1 cellular context compared by ENCODE assay signal in the genomic region with DNA sequence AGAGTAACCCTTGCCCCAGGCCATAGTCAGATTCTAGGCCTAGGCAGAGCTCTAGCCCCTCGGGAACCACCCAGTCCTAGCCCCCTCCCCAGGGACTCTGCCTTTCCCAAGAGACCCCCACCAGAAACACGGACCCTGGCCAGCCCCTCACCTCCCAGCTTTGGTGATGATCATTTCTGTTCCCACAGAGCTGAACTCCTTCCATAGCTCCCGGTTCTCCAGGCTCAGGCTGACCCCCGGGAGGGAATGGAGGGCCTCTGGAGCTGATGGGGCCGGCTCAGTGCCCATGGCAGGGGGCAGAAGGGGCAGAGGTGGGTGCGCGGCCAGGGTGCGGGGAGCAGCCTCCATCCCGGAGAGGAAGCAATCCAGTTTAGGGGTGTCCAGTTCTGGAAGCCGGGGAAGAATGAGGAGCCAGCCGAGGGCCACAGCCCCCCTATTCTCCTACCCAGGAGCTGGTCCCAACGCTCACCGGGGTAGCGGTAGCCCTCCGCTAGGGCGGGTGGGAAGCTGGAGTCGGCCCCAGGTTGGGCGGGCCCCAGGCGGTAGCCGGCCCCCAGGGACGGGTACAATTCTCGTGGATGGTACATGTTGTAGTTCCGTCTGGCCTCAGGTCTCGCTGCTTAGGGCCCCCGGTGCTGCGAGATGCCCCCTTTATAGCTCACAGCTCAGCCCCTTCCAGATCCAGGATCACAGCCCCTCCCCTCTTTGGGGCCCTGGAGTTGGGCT.
TF ChIP-seq lines count a peak whose summit lies in the region.

No MANE protein-coding gene starts in this region.

TF ChIP-seq in HepG2, 621 proteins besides CTCF, POLR2A, EP300 and RAD21 (continues in another document):
- TF ChIP-seq, protein P1, sequence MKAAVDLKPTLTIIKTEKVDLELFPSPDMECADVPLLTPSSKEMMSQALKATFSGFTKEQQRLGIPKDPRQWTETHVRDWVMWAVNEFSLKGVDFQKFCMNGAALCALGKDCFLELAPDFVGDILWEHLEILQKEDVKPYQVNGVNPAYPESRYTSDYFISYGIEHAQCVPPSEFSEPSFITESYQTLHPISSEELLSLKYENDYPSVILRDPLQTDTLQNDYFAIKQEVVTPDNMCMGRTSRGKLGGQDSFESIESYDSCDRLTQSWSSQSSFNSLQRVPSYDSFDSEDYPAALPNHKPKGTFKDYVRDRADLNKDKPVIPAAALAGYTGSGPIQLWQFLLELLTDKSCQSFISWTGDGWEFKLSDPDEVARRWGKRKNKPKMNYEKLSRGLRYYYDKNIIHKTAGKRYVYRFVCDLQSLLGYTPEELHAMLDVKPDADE (CRISPR knock-in tag; IDR thresholded peaks at IDR 0.05): no peak
- no peak for TF ChIP-seq GTF3A (CRISPR knock-in tag; conservative IDR thresholded peaks at IDR 0.05)
- TF ChIP-seq ZKSCAN1 (IDR thresholded peaks at IDR 0.05; ENCODE audit: low read length): no peak
- 0 out of 2 replicates have a peak, but pooled peaks have one; percentile 8 for TF ChIP-seq DPF2 (CRISPR knock-in tag; IDR thresholded peaks at IDR 0.05; ENCODE audit: borderline replicate concordance, low read depth)
- 0 out of 2 replicates have a peak, but pooled peaks have one; percentile 48 for TF ChIP-seq ZNF670 (CRISPR knock-in tag; IDR thresholded peaks at IDR 0.05; ENCODE audit: borderline replicate concordance)
- TF ChIP-seq, protein P2, sequence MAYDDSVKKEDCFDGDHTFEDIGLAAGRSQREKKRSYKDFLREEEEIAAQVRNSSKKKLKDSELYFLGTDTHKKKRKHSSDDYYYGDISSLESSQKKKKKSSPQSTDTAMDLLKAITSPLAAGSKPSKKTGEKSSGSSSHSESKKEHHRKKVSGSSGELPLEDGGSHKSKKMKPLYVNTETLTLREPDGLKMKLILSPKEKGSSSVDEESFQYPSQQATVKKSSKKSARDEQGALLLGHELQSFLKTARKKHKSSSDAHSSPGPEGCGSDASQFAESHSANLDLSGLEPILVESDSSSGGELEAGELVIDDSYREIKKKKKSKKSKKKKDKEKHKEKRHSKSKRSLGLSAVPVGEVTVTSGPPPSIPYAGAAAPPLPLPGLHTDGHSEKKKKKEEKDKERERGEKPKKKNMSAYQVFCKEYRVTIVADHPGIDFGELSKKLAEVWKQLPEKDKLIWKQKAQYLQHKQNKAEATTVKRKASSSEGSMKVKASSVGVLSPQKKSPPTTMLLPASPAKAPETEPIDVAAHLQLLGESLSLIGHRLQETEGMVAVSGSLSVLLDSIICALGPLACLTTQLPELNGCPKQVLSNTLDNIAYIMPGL (CRISPR knock-in tag; IDR thresholded peaks at IDR 0.05; ENCODE audit: borderline replicate concordance in 1 of 2, low read depth in 1 of 2): 0 out of 4 replicates have a peak, but pooled peaks of 1 of the 2 experiments have one; percentile 11
- 0 out of 2 replicates have a peak, but pooled peaks have one; percentile 38 for TF ChIP-seq ELF4 (CRISPR knock-in tag; IDR thresholded peaks at IDR 0.05; ENCODE audit: borderline replicate concordance)
- 0 out of 2 replicates have a peak, but pooled peaks have one; percentile 55 for TF ChIP-seq PCBP1 (IDR thresholded peaks at IDR 0.05; ENCODE audit: borderline replicate concordance, low read depth, low read length)
- TF ChIP-seq ZNF558 (CRISPR knock-in tag; IDR thresholded peaks at IDR 0.05; ENCODE audit: borderline replicate concordance): peak; percentile 31; the same call in 1 of the 2 replicates
- 0 out of 2 replicates have a peak, but pooled peaks have one; percentile 16 for TF ChIP-seq EED (CRISPR knock-in tag; IDR thresholded peaks at IDR 0.05)
- TF ChIP-seq CAMTA2 (CRISPR knock-in tag; IDR thresholded peaks at IDR 0.05; ENCODE audit: borderline replicate concordance): peak; percentile 63; the same call in 1 of the 2 replicates
- TF ChIP-seq ZBTB1 (CRISPR knock-in tag; IDR thresholded peaks at IDR 0.05; ENCODE audit: borderline replicate concordance): no peak
- TF ChIP-seq NONO (IDR thresholded peaks at IDR 0.05): no peak
- TF ChIP-seq NONO (CRISPR knock-in tag; conservative IDR thresholded peaks at IDR 0.05): 0 out of 2 replicates have a peak, but pooled peaks have one; percentile 47
- TF ChIP-seq, protein P3, sequence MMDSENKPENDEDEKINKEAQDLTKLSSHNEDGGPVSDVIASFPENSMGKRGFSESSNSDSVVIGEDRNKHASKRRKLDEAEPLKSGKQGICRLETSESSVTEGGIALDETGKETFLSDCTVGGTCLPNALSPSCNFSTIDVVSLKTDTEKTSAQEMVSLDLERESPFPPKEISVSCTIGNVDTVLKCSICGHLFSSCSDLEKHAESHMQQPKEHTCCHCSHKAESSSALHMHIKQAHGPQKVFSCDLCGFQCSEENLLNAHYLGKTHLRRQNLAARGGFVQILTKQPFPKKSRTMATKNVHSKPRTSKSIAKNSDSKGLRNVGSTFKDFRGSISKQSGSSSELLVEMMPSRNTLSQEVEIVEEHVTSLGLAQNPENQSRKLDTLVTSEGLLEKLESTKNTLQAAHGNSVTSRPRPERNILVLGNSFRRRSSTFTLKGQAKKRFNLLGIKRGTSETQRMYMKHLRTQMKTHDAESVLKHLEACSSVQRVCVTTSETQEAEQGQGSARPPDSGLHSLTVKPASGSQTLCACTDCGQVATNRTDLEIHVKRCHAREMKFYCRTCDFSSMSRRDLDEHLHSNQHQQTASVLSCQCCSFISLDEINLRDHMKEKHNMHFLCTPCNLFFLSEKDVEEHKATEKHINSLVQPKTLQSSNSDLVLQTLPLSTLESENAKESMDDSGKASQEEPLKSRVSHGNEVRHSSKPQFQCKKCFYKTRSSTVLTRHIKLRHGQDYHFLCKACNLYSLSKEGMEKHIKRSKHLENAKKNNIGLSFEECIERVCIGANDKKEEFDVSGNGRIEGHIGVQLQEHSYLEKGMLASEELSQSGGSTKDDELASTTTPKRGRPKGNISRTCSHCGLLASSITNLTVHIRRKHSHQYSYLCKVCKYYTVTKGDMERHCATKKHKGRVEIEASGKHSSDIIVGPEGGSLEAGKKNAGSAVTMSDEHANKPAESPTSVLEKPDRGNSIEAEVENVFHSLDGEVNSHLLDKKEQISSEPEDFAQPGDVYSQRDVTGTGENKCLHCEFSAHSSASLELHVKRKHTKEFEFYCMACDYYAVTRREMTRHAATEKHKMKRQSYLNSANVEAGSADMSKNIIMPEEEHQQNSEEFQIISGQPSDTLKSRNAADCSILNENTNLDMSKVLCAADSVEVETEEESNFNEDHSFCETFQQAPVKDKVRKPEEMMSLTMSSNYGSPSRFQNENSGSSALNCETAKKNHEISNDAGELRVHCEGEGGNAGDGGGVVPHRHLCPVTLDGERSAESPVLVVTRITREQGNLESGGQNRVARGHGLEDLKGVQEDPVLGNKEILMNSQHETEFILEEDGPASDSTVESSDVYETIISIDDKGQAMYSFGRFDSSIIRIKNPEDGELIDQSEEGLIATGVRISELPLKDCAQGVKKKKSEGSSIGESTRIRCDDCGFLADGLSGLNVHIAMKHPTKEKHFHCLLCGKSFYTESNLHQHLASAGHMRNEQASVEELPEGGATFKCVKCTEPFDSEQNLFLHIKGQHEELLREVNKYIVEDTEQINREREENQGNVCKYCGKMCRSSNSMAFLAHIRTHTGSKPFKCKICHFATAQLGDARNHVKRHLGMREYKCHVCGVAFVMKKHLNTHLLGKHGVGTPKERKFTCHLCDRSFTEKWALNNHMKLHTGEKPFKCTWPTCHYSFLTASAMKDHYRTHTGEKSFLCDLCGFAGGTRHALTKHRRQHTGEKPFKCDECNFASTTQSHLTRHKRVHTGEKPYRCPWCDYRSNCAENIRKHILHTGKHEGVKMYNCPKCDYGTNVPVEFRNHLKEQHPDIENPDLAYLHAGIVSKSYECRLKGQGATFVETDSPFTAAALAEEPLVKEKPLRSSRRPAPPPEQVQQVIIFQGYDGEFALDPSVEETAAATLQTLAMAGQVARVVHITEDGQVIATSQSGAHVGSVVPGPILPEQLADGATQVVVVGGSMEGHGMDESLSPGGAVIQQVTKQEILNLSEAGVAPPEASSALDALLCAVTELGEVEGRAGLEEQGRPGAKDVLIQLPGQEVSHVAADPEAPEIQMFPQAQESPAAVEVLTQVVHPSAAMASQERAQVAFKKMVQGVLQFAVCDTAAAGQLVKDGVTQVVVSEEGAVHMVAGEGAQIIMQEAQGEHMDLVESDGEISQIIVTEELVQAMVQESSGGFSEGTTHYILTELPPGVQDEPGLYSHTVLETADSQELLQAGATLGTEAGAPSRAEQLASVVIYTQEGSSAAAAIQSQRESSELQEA (CRISPR knock-in tag; IDR thresholded peaks at IDR 0.05; ENCODE audit: not compliant biosample characterization): no peak
- 0 out of 2 replicates have a peak, but pooled peaks have one; percentile 28 for TF ChIP-seq ZBTB20 (CRISPR knock-in tag; IDR thresholded peaks at IDR 0.05; ENCODE audit: borderline replicate concordance, low read depth)
- no peak for TF ChIP-seq DNMT3B (CRISPR knock-in tag; conservative IDR thresholded peaks at IDR 0.05)
- TF ChIP-seq GATAD1 (CRISPR knock-in tag; IDR thresholded peaks at IDR 0.05): 0 out of 2 replicates have a peak, but pooled peaks have one; percentile 6
- no peak for TF ChIP-seq NFYB (CRISPR knock-in tag; IDR thresholded peaks at IDR 0.05)
- no peak for TF ChIP-seq ATF7 (IDR thresholded peaks at IDR 0.05)
- TF ChIP-seq ATF7 (CRISPR knock-in tag; IDR thresholded peaks at IDR 0.05): 0 out of 2 replicates have a peak, but pooled peaks have one; percentile 42
- no peak for TF ChIP-seq TAF1 (CRISPR knock-in tag; IDR thresholded peaks at IDR 0.05)
- no peak for TF ChIP-seq ZKSCAN5 (CRISPR knock-in tag; IDR thresholded peaks at IDR 0.05)
- TF ChIP-seq, protein P4, sequence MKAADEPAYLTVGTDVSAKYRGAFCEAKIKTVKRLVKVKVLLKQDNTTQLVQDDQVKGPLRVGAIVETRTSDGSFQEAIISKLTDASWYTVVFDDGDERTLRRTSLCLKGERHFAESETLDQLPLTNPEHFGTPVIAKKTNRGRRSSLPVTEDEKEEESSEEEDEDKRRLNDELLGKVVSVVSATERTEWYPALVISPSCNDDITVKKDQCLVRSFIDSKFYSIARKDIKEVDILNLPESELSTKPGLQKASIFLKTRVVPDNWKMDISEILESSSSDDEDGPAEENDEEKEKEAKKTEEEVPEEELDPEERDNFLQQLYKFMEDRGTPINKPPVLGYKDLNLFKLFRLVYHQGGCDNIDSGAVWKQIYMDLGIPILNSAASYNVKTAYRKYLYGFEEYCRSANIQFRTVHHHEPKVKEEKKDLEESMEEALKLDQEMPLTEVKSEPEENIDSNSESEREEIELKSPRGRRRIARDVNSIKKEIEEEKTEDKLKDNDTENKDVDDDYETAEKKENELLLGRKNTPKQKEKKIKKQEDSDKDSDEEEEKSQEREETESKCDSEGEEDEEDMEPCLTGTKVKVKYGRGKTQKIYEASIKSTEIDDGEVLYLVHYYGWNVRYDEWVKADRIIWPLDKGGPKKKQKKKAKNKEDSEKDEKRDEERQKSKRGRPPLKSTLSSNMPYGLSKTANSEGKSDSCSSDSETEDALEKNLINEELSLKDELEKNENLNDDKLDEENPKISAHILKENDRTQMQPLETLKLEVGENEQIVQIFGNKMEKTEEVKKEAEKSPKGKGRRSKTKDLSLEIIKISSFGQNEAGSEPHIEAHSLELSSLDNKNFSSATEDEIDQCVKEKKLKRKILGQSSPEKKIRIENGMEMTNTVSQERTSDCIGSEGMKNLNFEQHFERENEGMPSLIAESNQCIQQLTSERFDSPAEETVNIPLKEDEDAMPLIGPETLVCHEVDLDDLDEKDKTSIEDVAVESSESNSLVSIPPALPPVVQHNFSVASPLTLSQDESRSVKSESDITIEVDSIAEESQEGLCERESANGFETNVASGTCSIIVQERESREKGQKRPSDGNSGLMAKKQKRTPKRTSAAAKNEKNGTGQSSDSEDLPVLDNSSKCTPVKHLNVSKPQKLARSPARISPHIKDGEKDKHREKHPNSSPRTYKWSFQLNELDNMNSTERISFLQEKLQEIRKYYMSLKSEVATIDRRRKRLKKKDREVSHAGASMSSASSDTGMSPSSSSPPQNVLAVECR (CRISPR knock-in tag; IDR thresholded peaks at IDR 0.05; ENCODE audit: borderline replicate concordance): 0 out of 2 replicates have a peak, but pooled peaks have one; percentile 19
- TF ChIP-seq ZNF607 (CRISPR knock-in tag; IDR thresholded peaks at IDR 0.05; ENCODE audit: borderline replicate concordance): 0 out of 2 replicates have a peak, but pooled peaks have one; percentile 25
- peak; percentile 13; the same call in 1 of the 2 replicates for TF ChIP-seq NR2C2 (CRISPR knock-in tag; IDR thresholded peaks at IDR 0.05; ENCODE audit: borderline replicate concordance)
- TF ChIP-seq, protein P5, sequence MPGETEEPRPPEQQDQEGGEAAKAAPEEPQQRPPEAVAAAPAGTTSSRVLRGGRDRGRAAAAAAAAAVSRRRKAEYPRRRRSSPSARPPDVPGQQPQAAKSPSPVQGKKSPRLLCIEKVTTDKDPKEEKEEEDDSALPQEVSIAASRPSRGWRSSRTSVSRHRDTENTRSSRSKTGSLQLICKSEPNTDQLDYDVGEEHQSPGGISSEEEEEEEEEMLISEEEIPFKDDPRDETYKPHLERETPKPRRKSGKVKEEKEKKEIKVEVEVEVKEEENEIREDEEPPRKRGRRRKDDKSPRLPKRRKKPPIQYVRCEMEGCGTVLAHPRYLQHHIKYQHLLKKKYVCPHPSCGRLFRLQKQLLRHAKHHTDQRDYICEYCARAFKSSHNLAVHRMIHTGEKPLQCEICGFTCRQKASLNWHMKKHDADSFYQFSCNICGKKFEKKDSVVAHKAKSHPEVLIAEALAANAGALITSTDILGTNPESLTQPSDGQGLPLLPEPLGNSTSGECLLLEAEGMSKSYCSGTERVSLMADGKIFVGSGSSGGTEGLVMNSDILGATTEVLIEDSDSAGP (CRISPR knock-in tag; IDR thresholded peaks at IDR 0.05; ENCODE audit: borderline replicate concordance): 0 out of 2 replicates have a peak, but pooled peaks have one; percentile 58
- TF ChIP-seq, protein P6, sequence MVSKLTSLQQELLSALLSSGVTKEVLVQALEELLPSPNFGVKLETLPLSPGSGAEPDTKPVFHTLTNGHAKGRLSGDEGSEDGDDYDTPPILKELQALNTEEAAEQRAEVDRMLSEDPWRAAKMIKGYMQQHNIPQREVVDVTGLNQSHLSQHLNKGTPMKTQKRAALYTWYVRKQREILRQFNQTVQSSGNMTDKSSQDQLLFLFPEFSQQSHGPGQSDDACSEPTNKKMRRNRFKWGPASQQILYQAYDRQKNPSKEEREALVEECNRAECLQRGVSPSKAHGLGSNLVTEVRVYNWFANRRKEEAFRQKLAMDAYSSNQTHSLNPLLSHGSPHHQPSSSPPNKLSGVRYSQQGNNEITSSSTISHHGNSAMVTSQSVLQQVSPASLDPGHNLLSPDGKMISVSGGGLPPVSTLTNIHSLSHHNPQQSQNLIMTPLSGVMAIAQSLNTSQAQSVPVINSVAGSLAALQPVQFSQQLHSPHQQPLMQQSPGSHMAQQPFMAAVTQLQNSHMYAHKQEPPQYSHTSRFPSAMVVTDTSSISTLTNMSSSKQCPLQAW (CRISPR knock-in tag; IDR thresholded peaks at IDR 0.05): peak; percentile 40; the same call in 1 of the 2 replicates
